ENCODE assay signal across 25 cellular contexts in the genomic region with DNA sequence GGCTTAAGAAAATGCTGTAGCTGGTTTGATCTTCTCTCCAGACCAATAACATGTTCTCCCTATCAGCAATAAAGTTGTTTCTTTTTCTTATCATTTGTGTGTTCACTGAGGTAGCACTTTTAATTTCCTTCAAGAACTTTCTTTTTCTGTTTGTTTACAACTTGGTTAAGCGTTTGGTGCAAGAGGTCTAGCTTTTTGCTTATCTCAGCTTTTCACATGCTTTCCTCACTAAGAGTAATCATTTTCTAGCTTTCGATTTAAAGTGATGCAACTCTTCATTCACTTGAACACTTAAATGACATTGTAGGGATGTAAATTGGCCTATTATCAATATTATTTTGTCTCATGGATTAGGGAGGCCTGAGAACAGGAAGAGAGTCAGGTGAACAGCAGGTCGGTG.
"Had no signal": no experiment of that assay in that cellular context is flagged by ENCODE, and none has a peak within 500 bp of the region (broad histone marks: within the 10 kb centered on the region; RNA-seq: fewer than 3 reads in every experiment).

No MANE protein-coding gene starts in this region.

- H3K27ac Mint-ChIP-seq: naive thymus-derived CD8-positive, alpha-beta T cell; nephron progenitor cell; stimulated activated memory B cell treated with anti-CD40 and anti-IgM and Interleukin-4, amounts not matched to agents 10 μg/mL and 1 μg/mL and 100 μg/mL, for 72 hours had no signal

- H3K4me3 Mint-ChIP-seq: naive thymus-derived CD8-positive, alpha-beta T cell; nephron progenitor cell; stimulated activated memory B cell treated with anti-CD40 and anti-IgM and Interleukin-4, amounts not matched to agents 10 μg/mL and 1 μg/mL and 100 μg/mL, for 72 hours had no signal

- H3K4me1 ChIP-seq: gastrocnemius medialis, lower lobe of right lung, prostate gland, right atrium auricular region, sigmoid colon, spleen, testis had no signal

- H3K27ac ChIP-seq: dorsolateral prefrontal cortex, epithelial cell of prostate, gastrocnemius medialis, lower lobe of right lung, prostate gland, right atrium auricular region, sigmoid colon, spleen, testis had no signal

- H3K9me3 ChIP-seq: gastrocnemius medialis, lower lobe of right lung, prostate gland, right atrium auricular region, sigmoid colon, spleen, testis, transverse colon had no signal

- ATAC-seq: esophagus mucosa; gastrocnemius medialis; left ventricle myocardium superior; lower lobe of right lung; naive thymus-derived CD8-positive, alpha-beta T cell; stimulated activated memory B cell treated with anti-CD40 and anti-IgM and Interleukin-4, amounts not matched to agents 10 μg/mL and 1 μg/mL and 100 μg/mL, for 72 hours; stimulated activated naive CD8-positive, alpha-beta T cell treated with anti-CD3 and anti-CD28 coated beads, Interleukin-15, Interleukin-2, amounts not matched to agents 100 U/mL and 50 U/mL, for 24 hours had no signal

- H3K27me3 Mint-ChIP-seq: stimulated activated memory B cell treated with anti-CD40 and anti-IgM and Interleukin-4, amounts not matched to agents 10 μg/mL and 1 μg/mL and 100 μg/mL, for 72 hours had no signal

- H3K9me3 Mint-ChIP-seq: nephron progenitor cell had no signal

- H3K36me3 ChIP-seq: gastrocnemius medialis, lower lobe of right lung, prostate gland, right atrium auricular region, sigmoid colon, spleen, transverse colon had no signal

- H3K27me3 ChIP-seq: dorsolateral prefrontal cortex, gastrocnemius medialis, right atrium auricular region, sigmoid colon, spleen, testis, transverse colon had no signal

- H3K36me3 Mint-ChIP-seq: stimulated activated memory B cell treated with anti-CD40 and anti-IgM and Interleukin-4, amounts not matched to agents 10 μg/mL and 1 μg/mL and 100 μg/mL, for 72 hours had no signal

- FAIRE-seq: islet of Langerhans had no signal

- H3K4me1 Mint-ChIP-seq: naive thymus-derived CD8-positive, alpha-beta T cell; nephron progenitor cell; stimulated activated memory B cell treated with anti-CD40 and anti-IgM and Interleukin-4, amounts not matched to agents 10 μg/mL and 1 μg/mL and 100 μg/mL, for 72 hours had no signal

- DNase-seq: cortex of kidney; dorsolateral prefrontal cortex; effector CD4-positive, alpha-beta T cell; foreskin fibroblast; gastrocnemius medialis; head of caudate nucleus; kidney glomerular epithelial cell; left ventricle myocardium superior; lower lobe of right lung; naive thymus-derived CD8-positive, alpha-beta T cell; nephron progenitor cell; nucleus accumbens; sigmoid colon; spleen; stimulated activated CD4-positive, alpha-beta T cell treated with anti-CD3 and anti-CD28 coated beads, Interleukin-4, amount 100 ng/mL, for 4 hours; stimulated activated naive CD8-positive, alpha-beta T cell treated with anti-CD3 and anti-CD28 coated beads, Interleukin-15, Interleukin-2, amounts not matched to agents 100 U/mL and 50 U/mL, for 24 hours; substantia nigra; testis; transverse colon had no signal

- H3K4me3 ChIP-seq: dorsolateral prefrontal cortex, gastrocnemius medialis, lower lobe of right lung, prostate gland, right atrium auricular region, sigmoid colon, spleen, testis, transverse colon had no signal
